Comparison of ENCODE assay signal across 1 cellular context in the genomic region with DNA sequence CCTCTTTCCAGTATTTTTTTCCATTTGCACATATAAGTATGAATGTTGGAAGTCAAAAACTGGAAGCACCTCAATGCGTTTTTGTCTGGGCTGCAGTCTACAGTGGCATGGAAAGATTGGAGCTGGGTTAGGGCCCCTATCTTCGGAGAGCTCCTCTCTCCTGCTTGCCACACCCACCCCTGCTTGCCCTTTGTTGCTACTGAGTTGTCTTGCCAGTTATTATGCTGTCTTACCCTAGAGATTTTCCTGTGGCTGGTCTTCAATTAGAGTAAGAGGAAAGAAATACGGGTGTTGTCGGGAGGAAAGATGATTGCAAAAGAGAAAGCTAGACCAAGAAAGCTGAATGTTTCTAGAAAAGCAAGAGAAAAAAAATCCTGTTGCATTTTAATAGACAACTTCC.
TF ChIP-seq lines count a peak whose summit lies in the region.

No MANE protein-coding gene starts in this region.

TF ChIP-seq in WTC11, 78 proteins besides CTCF, POLR2A, EP300 and RAD21:
- TF ChIP-seq FOXP1 (CRISPR knock-in tag; IDR thresholded peaks at IDR 0.05; ENCODE audit: borderline replicate concordance): no peak
- TF ChIP-seq, protein P1, sequence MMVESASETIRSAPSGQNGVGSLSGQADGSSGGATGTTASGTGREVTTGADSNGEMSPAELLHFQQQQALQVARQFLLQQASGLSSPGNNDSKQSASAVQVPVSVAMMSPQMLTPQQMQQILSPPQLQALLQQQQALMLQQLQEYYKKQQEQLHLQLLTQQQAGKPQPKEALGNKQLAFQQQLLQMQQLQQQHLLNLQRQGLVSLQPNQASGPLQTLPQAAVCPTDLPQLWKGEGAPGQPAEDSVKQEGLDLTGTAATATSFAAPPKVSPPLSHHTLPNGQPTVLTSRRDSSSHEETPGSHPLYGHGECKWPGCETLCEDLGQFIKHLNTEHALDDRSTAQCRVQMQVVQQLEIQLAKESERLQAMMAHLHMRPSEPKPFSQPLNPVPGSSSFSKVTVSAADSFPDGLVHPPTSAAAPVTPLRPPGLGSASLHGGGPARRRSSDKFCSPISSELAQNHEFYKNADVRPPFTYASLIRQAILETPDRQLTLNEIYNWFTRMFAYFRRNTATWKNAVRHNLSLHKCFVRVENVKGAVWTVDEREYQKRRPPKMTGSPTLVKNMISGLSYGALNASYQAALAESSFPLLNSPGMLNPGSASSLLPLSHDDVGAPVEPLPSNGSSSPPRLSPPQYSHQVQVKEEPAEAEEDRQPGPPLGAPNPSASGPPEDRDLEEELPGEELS (CRISPR knock-in tag; IDR thresholded peaks at IDR 0.05): no peak
- no peak for TF ChIP-seq NFYB (CRISPR knock-in tag; conservative IDR thresholded peaks at IDR 0.05; ENCODE audit: low read depth)
- TF ChIP-seq SOX15 (CRISPR knock-in tag; IDR thresholded peaks at IDR 0.05): no peak
- TF ChIP-seq ATF3 (CRISPR knock-in tag; conservative IDR thresholded peaks at IDR 0.05): no peak
- TF ChIP-seq, protein P2, sequence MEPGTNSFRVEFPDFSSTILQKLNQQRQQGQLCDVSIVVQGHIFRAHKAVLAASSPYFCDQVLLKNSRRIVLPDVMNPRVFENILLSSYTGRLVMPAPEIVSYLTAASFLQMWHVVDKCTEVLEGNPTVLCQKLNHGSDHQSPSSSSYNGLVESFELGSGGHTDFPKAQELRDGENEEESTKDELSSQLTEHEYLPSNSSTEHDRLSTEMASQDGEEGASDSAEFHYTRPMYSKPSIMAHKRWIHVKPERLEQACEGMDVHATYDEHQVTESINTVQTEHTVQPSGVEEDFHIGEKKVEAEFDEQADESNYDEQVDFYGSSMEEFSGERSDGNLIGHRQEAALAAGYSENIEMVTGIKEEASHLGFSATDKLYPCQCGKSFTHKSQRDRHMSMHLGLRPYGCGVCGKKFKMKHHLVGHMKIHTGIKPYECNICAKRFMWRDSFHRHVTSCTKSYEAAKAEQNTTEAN (CRISPR knock-in tag; IDR thresholded peaks at IDR 0.05): no peak
- no peak for TF ChIP-seq ATF2 (CRISPR knock-in tag; IDR thresholded peaks at IDR 0.05; ENCODE audit: borderline replicate concordance, low read depth)
- TF ChIP-seq, protein P3, sequence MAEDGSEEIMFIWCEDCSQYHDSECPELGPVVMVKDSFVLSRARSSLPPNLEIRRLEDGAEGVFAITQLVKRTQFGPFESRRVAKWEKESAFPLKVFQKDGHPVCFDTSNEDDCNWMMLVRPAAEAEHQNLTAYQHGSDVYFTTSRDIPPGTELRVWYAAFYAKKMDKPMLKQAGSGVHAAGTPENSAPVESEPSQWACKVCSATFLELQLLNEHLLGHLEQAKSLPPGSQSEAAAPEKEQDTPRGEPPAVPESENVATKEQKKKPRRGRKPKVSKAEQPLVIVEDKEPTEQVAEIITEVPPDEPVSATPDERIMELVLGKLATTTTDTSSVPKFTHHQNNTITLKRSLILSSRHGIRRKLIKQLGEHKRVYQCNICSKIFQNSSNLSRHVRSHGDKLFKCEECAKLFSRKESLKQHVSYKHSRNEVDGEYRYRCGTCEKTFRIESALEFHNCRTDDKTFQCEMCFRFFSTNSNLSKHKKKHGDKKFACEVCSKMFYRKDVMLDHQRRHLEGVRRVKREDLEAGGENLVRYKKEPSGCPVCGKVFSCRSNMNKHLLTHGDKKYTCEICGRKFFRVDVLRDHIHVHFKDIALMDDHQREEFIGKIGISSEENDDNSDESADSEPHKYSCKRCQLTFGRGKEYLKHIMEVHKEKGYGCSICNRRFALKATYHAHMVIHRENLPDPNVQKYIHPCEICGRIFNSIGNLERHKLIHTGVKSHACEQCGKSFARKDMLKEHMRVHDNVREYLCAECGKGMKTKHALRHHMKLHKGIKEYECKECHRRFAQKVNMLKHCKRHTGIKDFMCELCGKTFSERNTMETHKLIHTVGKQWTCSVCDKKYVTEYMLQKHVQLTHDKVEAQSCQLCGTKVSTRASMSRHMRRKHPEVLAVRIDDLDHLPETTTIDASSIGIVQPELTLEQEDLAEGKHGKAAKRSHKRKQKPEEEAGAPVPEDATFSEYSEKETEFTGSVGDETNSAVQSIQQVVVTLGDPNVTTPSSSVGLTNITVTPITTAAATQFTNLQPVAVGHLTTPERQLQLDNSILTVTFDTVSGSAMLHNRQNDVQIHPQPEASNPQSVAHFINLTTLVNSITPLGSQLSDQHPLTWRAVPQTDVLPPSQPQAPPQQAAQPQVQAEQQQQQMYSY (CRISPR knock-in tag; IDR thresholded peaks at IDR 0.05): no peak
- no peak for TF ChIP-seq TEAD4 (CRISPR knock-in tag; IDR thresholded peaks at IDR 0.05)
- TF ChIP-seq, protein P4, sequence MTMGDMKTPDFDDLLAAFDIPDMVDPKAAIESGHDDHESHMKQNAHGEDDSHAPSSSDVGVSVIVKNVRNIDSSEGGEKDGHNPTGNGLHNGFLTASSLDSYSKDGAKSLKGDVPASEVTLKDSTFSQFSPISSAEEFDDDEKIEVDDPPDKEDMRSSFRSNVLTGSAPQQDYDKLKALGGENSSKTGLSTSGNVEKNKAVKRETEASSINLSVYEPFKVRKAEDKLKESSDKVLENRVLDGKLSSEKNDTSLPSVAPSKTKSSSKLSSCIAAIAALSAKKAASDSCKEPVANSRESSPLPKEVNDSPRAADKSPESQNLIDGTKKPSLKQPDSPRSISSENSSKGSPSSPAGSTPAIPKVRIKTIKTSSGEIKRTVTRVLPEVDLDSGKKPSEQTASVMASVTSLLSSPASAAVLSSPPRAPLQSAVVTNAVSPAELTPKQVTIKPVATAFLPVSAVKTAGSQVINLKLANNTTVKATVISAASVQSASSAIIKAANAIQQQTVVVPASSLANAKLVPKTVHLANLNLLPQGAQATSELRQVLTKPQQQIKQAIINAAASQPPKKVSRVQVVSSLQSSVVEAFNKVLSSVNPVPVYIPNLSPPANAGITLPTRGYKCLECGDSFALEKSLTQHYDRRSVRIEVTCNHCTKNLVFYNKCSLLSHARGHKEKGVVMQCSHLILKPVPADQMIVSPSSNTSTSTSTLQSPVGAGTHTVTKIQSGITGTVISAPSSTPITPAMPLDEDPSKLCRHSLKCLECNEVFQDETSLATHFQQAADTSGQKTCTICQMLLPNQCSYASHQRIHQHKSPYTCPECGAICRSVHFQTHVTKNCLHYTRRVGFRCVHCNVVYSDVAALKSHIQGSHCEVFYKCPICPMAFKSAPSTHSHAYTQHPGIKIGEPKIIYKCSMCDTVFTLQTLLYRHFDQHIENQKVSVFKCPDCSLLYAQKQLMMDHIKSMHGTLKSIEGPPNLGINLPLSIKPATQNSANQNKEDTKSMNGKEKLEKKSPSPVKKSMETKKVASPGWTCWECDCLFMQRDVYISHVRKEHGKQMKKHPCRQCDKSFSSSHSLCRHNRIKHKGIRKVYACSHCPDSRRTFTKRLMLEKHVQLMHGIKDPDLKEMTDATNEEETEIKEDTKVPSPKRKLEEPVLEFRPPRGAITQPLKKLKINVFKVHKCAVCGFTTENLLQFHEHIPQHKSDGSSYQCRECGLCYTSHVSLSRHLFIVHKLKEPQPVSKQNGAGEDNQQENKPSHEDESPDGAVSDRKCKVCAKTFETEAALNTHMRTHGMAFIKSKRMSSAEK (CRISPR knock-in tag; IDR thresholded peaks at IDR 0.05; ENCODE audit: borderline replicate concordance): no peak
- no peak for TF ChIP-seq NFATC4 (CRISPR knock-in tag; IDR thresholded peaks at IDR 0.05)
- no peak for TF ChIP-seq CREB1 (CRISPR knock-in tag; IDR thresholded peaks at IDR 0.05)
